In genomic region chr7:154913645-154914579, GRCh38 we compare ENCODE assay signal across 8 cellular contexts.
DNase-seq lines count a peak whose midpoint lies in the region; ATAC-seq and TF ChIP-seq lines count a peak whose summit lies in the region.

No MANE protein-coding gene starts in this region.

- TF ChIP-seq POLR2A in ovary (IDR thresholded peaks at IDR 0.05), result no peak

- TF ChIP-seq CTCF in ovary (IDR thresholded peaks at IDR 0.05), result peak; percentile 55 to 82 (median 70)

- no peak overlapping the region for H3K9ac ChIP-seq in SK-N-MC (ENCODE audit: insufficient read length)

- intact Hi-C loops in head of caudate nucleus (cut with DNase I) (no loop called here), ovary (cut with DNase I) (loop anchor here in 1 of 4 donors (10.0 kb wide), 1 partner anchor 861 kb away; no protein-coding TSS in a partner anchor)

- H3K4me1 ChIP-seq in ovary (ENCODE audit: insufficient read depth), result no peaks in the 10 kb centered on the region
- peaks cover 5% of the 10 kb centered on the region for H3K4me1 ChIP-seq in thymus (ENCODE audit: control insufficient read depth, insufficient read depth, low read length)

- in situ Hi-C loops in KBM-7 (cut with MboI; ENCODE audit: low pct_unique_long_range_greater_than_20kb, low sequenced_read_pairs), result no loop called here

- H3K27ac ChIP-seq in SK-N-MC (no peak overlapping the region), ovary (no peak overlapping the region), thymus (ENCODE audit: low read depth) (no peak overlapping the region)

- H3K4me3 Mint-ChIP-seq in activated naive CD4-positive, alpha-beta T cell treated with anti-CD3 and anti-CD28 coated beads, Interleukin-2, amount 50 U/mL, for 24 hours, result peak overlapping the region; percentile 91

- WGBS in ovary, 3 donors, result 11 to 20% (median 12%) methylated on average over 45 to 56 of the region's 56 CpGs
- 17% methylated on average over 56 of the region's 56 CpGs for WGBS in thymus

- TF ChIP-seq EP300 in ovary (IDR thresholded peaks at IDR 0.05), result no peak

- no peaks in the 10 kb centered on the region for H3K36me3 ChIP-seq in SK-N-MC (ENCODE audit: insufficient read depth, low read length)
- H3K36me3 ChIP-seq in ovary, result no peaks in the 10 kb centered on the region
- no peaks in the 10 kb centered on the region for H3K36me3 ChIP-seq in thymus (ENCODE audit: control insufficient read depth, insufficient read depth)

- H3K9me3 Mint-ChIP-seq in activated naive CD4-positive, alpha-beta T cell treated with anti-CD3 and anti-CD28 coated beads, Interleukin-2, amount 50 U/mL, for 24 hours, result no peaks in the 10 kb centered on the region

- no peaks in the 10 kb centered on the region for H3K36me3 Mint-ChIP-seq in activated naive CD4-positive, alpha-beta T cell treated with anti-CD3 and anti-CD28 coated beads, Interleukin-2, amount 50 U/mL, for 24 hours

- H3K9me3 ChIP-seq in SK-N-MC (ENCODE audit: low read depth, low read length) (no peaks in the 10 kb centered on the region), ovary (no peaks in the 10 kb centered on the region), thymus (ENCODE audit: control insufficient read depth) (peaks cover 1% of the 10 kb centered on the region)

- peak overlapping the region; percentile 48; the same call in 1 of the 2 replicates for H3K4me3 ChIP-seq in SK-N-MC
- H3K4me3 ChIP-seq in ovary, result no peak overlapping the region
- H3K4me3 ChIP-seq in thymus (ENCODE audit: low read length), result peak overlapping the region; percentile 35

- peak overlapping the region; percentile 15 for H3K27ac Mint-ChIP-seq in activated naive CD4-positive, alpha-beta T cell treated with anti-CD3 and anti-CD28 coated beads, Interleukin-2, amount 50 U/mL, for 24 hours

- H3K4me1 Mint-ChIP-seq in activated naive CD4-positive, alpha-beta T cell treated with anti-CD3 and anti-CD28 coated beads, Interleukin-2, amount 50 U/mL, for 24 hours, result peaks cover 4% of the 10 kb centered on the region

- H3K27me3 ChIP-seq in ovary (no peaks in the 10 kb centered on the region), thymus (ENCODE audit: control insufficient read depth, insufficient read depth) (peaks cover 9% of the 10 kb centered on the region)

- peak; percentile 99 for ATAC-seq in GM21825 (IDR thresholded peaks at IDR 0.05; ENCODE audit: unreplicated experiment)

- DNase-seq in GDM1 (lab: John Stamatoyannopoulos, UW), result peak; percentile 23
- DNase-seq in KBM-7, result peak; percentile 62
- DNase-seq in SK-N-MC (ENCODE audit: low read depth, low spot score), result no peak
- peak; percentile 77 to 98 (median 92) for DNase-seq in head of caudate nucleus
- peak; percentile 74 to 90 (median 87) for DNase-seq in ovary

- H3K27me3 Mint-ChIP-seq in activated naive CD4-positive, alpha-beta T cell treated with anti-CD3 and anti-CD28 coated beads, Interleukin-2, amount 50 U/mL, for 24 hours, result peaks cover 9% of the 10 kb centered on the region
